In the genomic region with DNA sequence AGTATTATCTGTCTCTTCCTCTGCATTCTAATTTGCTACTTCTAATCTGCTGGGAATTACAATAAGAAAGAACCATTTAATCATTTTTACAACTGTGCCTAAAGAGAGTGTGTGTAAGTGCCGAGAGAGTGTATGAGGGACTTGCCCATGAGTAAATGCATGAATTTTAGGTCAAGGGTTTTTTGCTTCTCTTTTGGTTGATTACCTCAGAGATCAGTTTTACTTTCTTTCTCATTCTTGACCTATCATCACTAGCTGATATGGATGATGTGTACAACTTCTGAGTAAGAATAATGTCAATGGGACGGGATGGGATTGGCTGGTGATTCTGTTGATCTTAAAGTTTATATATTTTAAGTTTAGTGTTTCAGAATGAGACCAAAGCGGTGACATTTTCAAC, we compare ENCODE assay signal across 9 cellular contexts. TPM values are rescaled to one million over a fixed set of nuclear protein-coding genes. Genes with fewer than 3 reads are reported as not detected.
A peak's percentile ranks its signal among the peaks of the same experiment; 100 is the strongest.
DNase-seq lines count a peak whose midpoint lies in the region; ATAC-seq and TF ChIP-seq lines count a peak whose summit lies in the region.
"Had no signal": no experiment of that assay in that cellular context is flagged by ENCODE, and none has a peak within 500 bp of the region (broad histone marks: within the 10 kb centered on the region; RNA-seq: fewer than 3 reads in every experiment).

No MANE protein-coding gene starts in this region.

- H3K27ac Mint-ChIP-seq in naive thymus-derived CD8-positive, alpha-beta T cell, result peak overlapping the region in 9 of 10 donors; percentile 94 to 100 (median 97)
- H3K27ac Mint-ChIP-seq in type B pancreatic cell, result no peak overlapping the region

- H4K20me1 ChIP-seq in hepatocyte (ENCODE audit: insufficient read depth, poor library complexity, severe bottlenecking), result no peaks in the 10 kb centered on the region

- peak; percentile 71 for ATAC-seq in GM18867 (IDR thresholded peaks at IDR 0.05; ENCODE audit: unreplicated experiment)
- ATAC-seq in GM21619 (IDR thresholded peaks at IDR 0.05; ENCODE audit: unreplicated experiment), result peak; percentile 76
- peak; percentile 86 for ATAC-seq in HG03558 (IDR thresholded peaks at IDR 0.05; ENCODE audit: extremely low read depth, unreplicated experiment)
- ATAC-seq in naive thymus-derived CD8-positive, alpha-beta T cell, result peak; percentile 55 to 75

- peaks cover 67 to 99% (median 97%) of the 10 kb centered on the region in 4 donors for H3K4me1 Mint-ChIP-seq in naive thymus-derived CD8-positive, alpha-beta T cell
- H3K4me1 Mint-ChIP-seq in type B pancreatic cell (ENCODE audit: unreplicated experiment), result peaks cover 7% of the 10 kb centered on the region

- H3K4me2 ChIP-seq in hepatocyte, result no peak overlapping the region

- H2AFZ ChIP-seq in hepatocyte, result no peak overlapping the region

- peak overlapping the region; percentile 38 to 91 (median 78) for H3K4me3 Mint-ChIP-seq in naive thymus-derived CD8-positive, alpha-beta T cell
- no peak overlapping the region for H3K4me3 Mint-ChIP-seq in type B pancreatic cell

- H3K36me3 ChIP-seq in hepatocyte (replicated peaks; ENCODE audit: insufficient read depth, low read depth) (no peaks in the 10 kb centered on the region), uterus (no peaks in the 10 kb centered on the region)

- peaks cover 0 to 4% (median 0%) of the 10 kb centered on the region in 9 donors for H3K9me3 Mint-ChIP-seq in naive thymus-derived CD8-positive, alpha-beta T cell
- H3K9me3 Mint-ChIP-seq in type B pancreatic cell, result no peaks in the 10 kb centered on the region

- no peaks in the 10 kb centered on the region for H3K79me2 ChIP-seq in hepatocyte

- no peak overlapping the region for H3K27ac ChIP-seq in hepatocyte
- no peak overlapping the region for H3K27ac ChIP-seq in uterus

- H3K36me3 Mint-ChIP-seq in naive thymus-derived CD8-positive, alpha-beta T cell, result peaks cover 10 to 77% (median 39%) of the 10 kb centered on the region in 3 donors
- no peaks in the 10 kb centered on the region for H3K36me3 Mint-ChIP-seq in type B pancreatic cell

- WGBS in hepatocyte (ENCODE audit: low lambda C conversion rate, missing lambda C conversion rate), result 83% methylated on average over 3 of the region's 3 CpGs

- no peak for TF ChIP-seq CTCF in hepatocyte (IDR thresholded peaks at IDR 0.05; ENCODE audit: poor library complexity)
- no peak for TF ChIP-seq CTCF in uterus (IDR thresholded peaks at IDR 0.05)
- TF ChIP-seq CTCF in type B pancreatic cell (conservative IDR thresholded peaks at IDR 0.05), result no peak

- intact Hi-C loops in uterus (cut with DNase I; ENCODE audit: low total_unique reads), result no loop called here

- peak in 3 of 10 donors; percentile 53 to 61 (median 56) for DNase-seq in naive thymus-derived CD8-positive, alpha-beta T cell
- DNase-seq in hepatocyte (ENCODE audit: low spot score) (no peak), uterus (no peak), type B pancreatic cell (ENCODE audit: extremely low spot score, unreplicated experiment) (no peak), mesenteric fat pad (ENCODE audit: low spot score) (no peak)
- DNase-seq: NCI-H226 had no signal

- H3K27me3 Mint-ChIP-seq in naive thymus-derived CD8-positive, alpha-beta T cell, result peaks cover 0 to 2% (median 0%) of the 10 kb centered on the region in 5 donors
- H3K27me3 Mint-ChIP-seq in type B pancreatic cell, result no peaks in the 10 kb centered on the region

- POLR2A ChIA-PET in naive thymus-derived CD8-positive, alpha-beta T cell (lab: Charles Lee), result interaction anchor here (0.9 to 44.8 kb wide), 5 partner anchors 4 to 145 kb away, joined by 3 to 1553 read pairs (median 742); a partner anchor contains a TSS

- H3K4me3 ChIP-seq in hepatocyte (no peak overlapping the region), uterus (no peak overlapping the region)

- H3K27me3 ChIP-seq in hepatocyte (no peaks in the 10 kb centered on the region), uterus (no peaks in the 10 kb centered on the region)

- H3K9me2 ChIP-seq in hepatocyte (replicated peaks; ENCODE audit: insufficient read depth), result no peaks in the 10 kb centered on the region

- no peaks in the 10 kb centered on the region for H3K4me1 ChIP-seq in hepatocyte (ENCODE audit: insufficient read depth)
- H3K4me1 ChIP-seq in uterus, result no peaks in the 10 kb centered on the region

- no peak for TF ChIP-seq POLR2A in uterus (IDR thresholded peaks at IDR 0.05)

- H3K9me3 ChIP-seq in hepatocyte (ENCODE audit: low read depth) (no peaks in the 10 kb centered on the region), uterus (no peaks in the 10 kb centered on the region)

RNA-seq across cellular contexts. Expression of a gene that starts 47.8 kb away (rescaled TPM):
- total RNA-seq in naive thymus-derived CD8-positive, alpha-beta T cell, result 100 to 1,000 TPM; 416 to 435 TPM
- polyA plus RNA-seq in naive thymus-derived CD8-positive, alpha-beta T cell, result 100 to 1,000 TPM; 145 to 257 (median 209) TPM
- 0.16 and 0.47 TPM in 2 replicates for total RNA-seq in hepatocyte
- polyA plus RNA-seq in hepatocyte, result 0.16 and 0.52 TPM in 2 replicates
- total RNA-seq in uterus, result 100 to 1,000 TPM in 1 of 4 donors, 10 to 100 TPM in 1, 1 to 10 TPM in 2; 7.0 to 828 (median 12.8) TPM
- total RNA-seq in type B pancreatic cell (ENCODE audit: low replicate concordance), result 1.0 and 2.0 TPM in 2 replicates
- total RNA-seq in mesenteric fat pad, result 22.0 TPM
